In the genomic region with DNA sequence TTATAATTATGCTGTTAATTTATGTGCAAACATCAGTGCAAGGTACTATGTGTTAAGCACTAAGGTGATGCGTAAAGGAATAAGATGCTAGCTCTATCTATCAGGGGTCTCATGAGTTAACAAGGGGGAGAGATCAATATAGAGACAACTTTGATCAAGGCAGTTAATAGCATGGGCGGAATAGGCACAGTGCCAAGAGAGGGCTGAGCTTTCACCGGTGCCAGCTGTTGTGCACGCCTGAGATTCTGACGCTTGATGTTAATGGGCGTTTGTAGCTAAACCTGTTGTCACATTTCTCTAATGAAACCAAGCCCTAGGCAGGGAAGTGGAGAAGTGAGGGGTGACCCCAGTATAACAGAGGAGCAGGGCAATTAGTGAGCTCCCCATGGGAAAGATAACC, we compare ENCODE assay signal across 15 cellular contexts.
"Had no signal": no experiment of that assay in that cellular context is flagged by ENCODE, and none has a peak within 500 bp of the region (broad histone marks: within the 10 kb centered on the region; RNA-seq: fewer than 3 reads in every experiment).

No MANE protein-coding gene starts in this region.

- H3K9me3 ChIP-seq: body of pancreas, tibial artery had no signal

- H3K27me3 ChIP-seq: body of pancreas, foreskin keratinocyte, tibial artery had no signal

- H3K4me1 ChIP-seq: body of pancreas, tibial artery had no signal

- DNase-seq: activated effector memory CD4-positive, alpha-beta T cell treated with Interleukin-2 at 50 U/mL for 16 hours; activated T-cell treated with anti-CD3 and anti-CD28 coated beads, Interleukin-2, amount 50 U/mL, for 1 hour; amniotic stem cell; central memory CD4-positive, alpha-beta T cell; effector CD4-positive, alpha-beta T cell; foreskin keratinocyte; left colon; naive B cell; retina; tibial artery had no signal

- H3K36me3 ChIP-seq: tibial artery had no signal

- FAIRE-seq: endothelial cell of umbilical vein had no signal

- H3K27ac ChIP-seq: body of pancreas, coronary artery, foreskin keratinocyte, tibial artery had no signal

- ATAC-seq: activated CD4-positive, CD25-positive, alpha-beta regulatory T cell treated with anti-CD3 and anti-CD28 coated beads, Interleukin-2, amount 50 U/mL, for 24 hours; body of pancreas; foreskin keratinocyte; left colon had no signal

- H3K4me3 ChIP-seq: body of pancreas, coronary artery, lung, tibial artery had no signal
